In genomic region chr3:67609709-67610108, GRCh38 we compare ENCODE assay signal across 26 cellular contexts.
"Had no signal": no experiment of that assay in that cellular context is flagged by ENCODE, and none has a peak within 500 bp of the region (broad histone marks: within the 10 kb centered on the region; RNA-seq: fewer than 3 reads in every experiment).

No MANE protein-coding gene starts in this region.

- H3K36me3 ChIP-seq: ovary had no signal

- FAIRE-seq: frontal cortex, urothelium cell line had no signal

- H3K27me3 ChIP-seq: esophagus squamous epithelium, ovary, sigmoid colon, tibial nerve, upper lobe of left lung had no signal

- H3K9me3 ChIP-seq: esophagus squamous epithelium, lower lobe of right lung, ovary, psoas muscle, sigmoid colon, thoracic aorta, tibial nerve, upper lobe of left lung had no signal

- DNase-seq: effector memory CD4-positive, alpha-beta T cell; erythroblast; esophagus squamous epithelium; hypothalamus; immature natural killer cell; islet precursor cell; left ventricle myocardium superior; lower lobe of right lung; natural killer cell; occipital lobe; ovary; posterior cingulate gyrus; psoas muscle; right cardiac atrium; sigmoid colon; stimulated activated CD4-positive, alpha-beta T cell treated with anti-CD3 and anti-CD28 coated beads, Interleukin-2, amount 100 ng/mL, for 24 hours; stimulated activated CD4-positive, alpha-beta T cell treated with anti-CD3 and anti-CD28 coated beads, Interleukin-4, amount 100 ng/mL, for 24 hours; stimulated activated naive CD8-positive, alpha-beta T cell treated with anti-CD3 and anti-CD28 coated beads, Interleukin-15, Interleukin-2, amounts not matched to agents 100 U/mL and 50 U/mL, for 24 hours; substantia nigra; upper lobe of left lung had no signal

- H3K4me3 ChIP-seq: coronary artery, esophagus squamous epithelium, lower lobe of right lung, ovary, psoas muscle, sigmoid colon, thoracic aorta, tibial nerve, upper lobe of left lung had no signal

- H3K27ac ChIP-seq: coronary artery, esophagus squamous epithelium, lower lobe of right lung, ovary, psoas muscle, sigmoid colon, thoracic aorta, tibial nerve, upper lobe of left lung had no signal

- H3K4me1 ChIP-seq: esophagus squamous epithelium, lower lobe of right lung, psoas muscle, sigmoid colon, tibial nerve, upper lobe of left lung had no signal

- ATAC-seq: left ventricle myocardium superior; lower lobe of right lung; natural killer cell; right cardiac atrium; stimulated activated effector memory CD8-positive, alpha-beta T cell treated with anti-CD3 and anti-CD28 coated beads, Interleukin-12 subunit alpha, Interleukin-12 subunit beta, amount 100 ng/mL, for 72 hours; stimulated activated naive CD8-positive, alpha-beta T cell treated with anti-CD3 and anti-CD28 coated beads, Interleukin-15, Interleukin-2, amounts not matched to agents 100 U/mL and 50 U/mL, for 24 hours had no signal
